In the genomic region with DNA sequence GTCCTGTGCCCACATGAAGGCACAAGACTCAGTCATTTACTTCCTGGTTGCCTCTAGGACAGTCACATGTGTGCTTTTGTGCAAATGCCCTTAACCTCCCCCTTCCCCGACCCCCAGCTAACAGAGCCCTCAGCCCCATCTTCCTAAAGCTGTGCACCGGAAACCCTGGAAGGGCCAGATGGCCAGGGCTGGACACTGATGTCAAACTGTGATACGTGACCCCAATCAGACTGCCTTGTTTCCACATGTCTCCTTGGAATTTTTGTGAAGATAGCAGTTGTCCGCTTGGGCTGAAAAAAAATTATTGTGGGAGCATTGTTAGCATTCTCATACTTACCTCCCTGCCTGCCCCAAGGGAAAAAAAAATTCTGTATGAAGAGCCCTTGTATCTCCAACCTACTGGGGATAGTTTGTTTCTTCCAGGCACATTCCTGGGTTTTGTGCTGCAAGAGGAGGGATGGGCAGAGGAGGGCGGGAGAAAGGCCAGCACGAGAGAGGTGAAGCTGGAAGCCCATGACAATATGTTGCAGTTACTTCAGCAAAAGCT, we compare ENCODE assay signal across 23 cellular contexts. TPM values are rescaled to one million over a fixed set of nuclear protein-coding genes. Genes with fewer than 3 reads are reported as not detected.
DNase-seq lines count a peak whose midpoint lies in the region; ATAC-seq, FAIRE-seq and TF ChIP-seq lines count a peak whose summit lies in the region.
"Had no signal": no experiment of that assay in that cellular context is flagged by ENCODE, and none has a peak within 500 bp of the region (broad histone marks: within the 10 kb centered on the region; RNA-seq: fewer than 3 reads in every experiment).

No MANE protein-coding gene starts in this region.

- BruUV-seq in IMR-90 (replicated peaks; lab: Mats Ljungman, UMichigan): no TSS peak

- H3K36me3 Mint-ChIP-seq in astrocyte (ENCODE audit: low read depth, unreplicated experiment) (no peaks in the 10 kb centered on the region), progenitor cell of endocrine pancreas (ENCODE audit: insufficient read depth) (no peaks in the 10 kb centered on the region)
- H3K36me3 Mint-ChIP-seq: CD14-positive monocyte had no signal

- H3K9me1 ChIP-seq in IMR-90 (ENCODE audit: insufficient read depth, low read length): no peaks in the 10 kb centered on the region

- no peaks in the 10 kb centered on the region for H3K4me1 ChIP-seq in IMR-90 (ENCODE audit: control insufficient read depth, insufficient read depth, low read length)
- no peaks in the 10 kb centered on the region for H3K4me1 ChIP-seq in astrocyte (ENCODE audit: insufficient read depth, low read length)
- H3K4me1 ChIP-seq in foreskin keratinocyte: no peaks in the 10 kb centered on the region

- TF ChIP-seq RAD21 in IMR-90 (IDR thresholded peaks at IDR 0.05; ENCODE audit: low read length): no peak

- H3K36me3 ChIP-seq in IMR-90 (ENCODE audit: control insufficient read depth, insufficient read depth, low read length) (no peaks in the 10 kb centered on the region), astrocyte (ENCODE audit: insufficient read depth, low read length) (no peaks in the 10 kb centered on the region)
- H3K36me3 ChIP-seq: MG63 had no signal

- peak overlapping the region; percentile 49 for H3K27ac Mint-ChIP-seq in astrocyte (ENCODE audit: unreplicated experiment)
- peak overlapping the region; percentile 7 for H3K27ac Mint-ChIP-seq in progenitor cell of endocrine pancreas
- H3K27ac Mint-ChIP-seq: B cell, CD14-positive monocyte had no signal

- H3K27ac ChIP-seq in IMR-90 (ENCODE audit: insufficient read depth, low read length) (no peak overlapping the region), astrocyte (ENCODE audit: low read depth, low read length) (no peak overlapping the region), foreskin keratinocyte (no peak overlapping the region)
- H3K27ac ChIP-seq: RWPE1, SK-N-MC had no signal

- H3K4me1 Mint-ChIP-seq in astrocyte (ENCODE audit: low read depth, unreplicated experiment) (peaks cover 20% of the 10 kb centered on the region), progenitor cell of endocrine pancreas (ENCODE audit: low read depth) (peaks cover 6% of the 10 kb centered on the region)
- H3K4me1 Mint-ChIP-seq: B cell, CD14-positive monocyte had no signal

- dilution Hi-C loops in IMR-90 (cut with HindIII; ENCODE audit: low sequenced_read_pairs, unreplicated experiment): no loop called here

- POLR2A ChIA-PET in IMR-90 (lab: Charles Lee; ENCODE audit: unreplicated experiment): no interaction called here

- H3K4me2 ChIP-seq in IMR-90 (ENCODE audit: low read depth, low read length) (no peak overlapping the region), astrocyte (ENCODE audit: low read length) (no peak overlapping the region)

- peak overlapping the region; percentile 63 for H2AK9ac ChIP-seq in IMR-90 (replicated peaks; ENCODE audit: low read depth, low read length, poor library complexity)

- no peak overlapping the region for H2BK15ac ChIP-seq in IMR-90 (ENCODE audit: low read depth, low read length)

- H4K8ac ChIP-seq in IMR-90 (ENCODE audit: low read depth in 2 of 2, low read length in 2 of 2): no peak overlapping the region

- H3K4me3 Mint-ChIP-seq in astrocyte (ENCODE audit: unreplicated experiment) (no peak overlapping the region), progenitor cell of endocrine pancreas (ENCODE audit: low read depth) (no peak overlapping the region)
- H3K4me3 Mint-ChIP-seq: B cell, CD14-positive monocyte had no signal

- in situ Hi-C loops in IMR-90 (cut with MboI; ENCODE audit: low sequenced_read_pairs): no loop called here

- no peak overlapping the region for H2BK5ac ChIP-seq in IMR-90 (ENCODE audit: low read depth, low read length, poor library complexity, severe bottlenecking)

- H4K20me1 ChIP-seq in IMR-90 (ENCODE audit: insufficient read depth, low read length) (no peaks in the 10 kb centered on the region), astrocyte (ENCODE audit: insufficient read depth, low read length) (no peaks in the 10 kb centered on the region)

- no peak overlapping the region for H3K23ac ChIP-seq in IMR-90 (ENCODE audit: low read depth, low read length)

- H3K27me3 Mint-ChIP-seq in astrocyte (ENCODE audit: low read depth, unreplicated experiment) (peaks cover 2% of the 10 kb centered on the region), progenitor cell of endocrine pancreas (peaks cover 22% of the 10 kb centered on the region)

- CTCF ChIA-PET in IMR-90 (lab: Yijun Ruan, JAX): no interaction called here

- H3K4me3 ChIP-seq in IMR-90 (ENCODE audit: insufficient read depth, low read depth, low read length) (no peak overlapping the region), astrocyte (ENCODE audit: insufficient read depth, low read depth, low read length) (no peak overlapping the region)
- H3K4me3 ChIP-seq: MG63, SK-N-MC had no signal

- H3K9ac ChIP-seq in IMR-90 (ENCODE audit: low read depth, low read length) (no peak overlapping the region), astrocyte (ENCODE audit: low read length) (no peak overlapping the region)

- no peak overlapping the region for H3K14ac ChIP-seq in IMR-90 (replicated peaks; ENCODE audit: low read depth, low read length)

- H2AFZ ChIP-seq in IMR-90 (replicated peaks; ENCODE audit: low read length, poor library complexity) (no peak overlapping the region), astrocyte (ENCODE audit: low read depth, low read length) (no peak overlapping the region)

- H2BK120ac ChIP-seq in IMR-90 (ENCODE audit: low read depth, low read length): no peak overlapping the region

- ATAC-seq in IMR-90 (ENCODE audit: low read depth): no peak
- no peak for ATAC-seq in foreskin keratinocyte

- no peak overlapping the region for H3K4ac ChIP-seq in IMR-90 (ENCODE audit: low read depth, low read length)

- no peak overlapping the region for H3K18ac ChIP-seq in IMR-90 (ENCODE audit: low read depth, low read length)

- no peak for TF ChIP-seq CTCF in IMR-90 (conservative IDR thresholded peaks at IDR 0.05; ENCODE audit: low read depth, low read length)
- no peak for TF ChIP-seq CTCF in astrocyte (IDR thresholded peaks at IDR 0.05; ENCODE audit: insufficient read depth, low read depth, low read length)
- TF ChIP-seq CTCF in progenitor cell of endocrine pancreas (IDR thresholded peaks at IDR 0.05; ENCODE audit: unreplicated experiment): no peak
- no peak for TF ChIP-seq CTCF in foreskin keratinocyte (conservative IDR thresholded peaks at IDR 0.05)

- H3K9me3 ChIP-seq in IMR-90 (ENCODE audit: control insufficient read depth, insufficient read depth, low read length) (no peaks in the 10 kb centered on the region), astrocyte (ENCODE audit: insufficient read depth, low read depth, low read length) (no peaks in the 10 kb centered on the region)
- H3K9me3 ChIP-seq: MG63 had no signal

- no peak overlapping the region for H3K56ac ChIP-seq in IMR-90 (ENCODE audit: extremely low read depth, insufficient read depth, low read length)

- 90% methylated on average over 2 of the region's 6 CpGs; no CpG with 5 or more reads in 1 of the 2 experiments for WGBS in IMR-90 (ENCODE audit: extremely low coverage in 2 of 2, insufficient read length in 1 of 2), 2 experiments

- H3K79me2 ChIP-seq in astrocyte (ENCODE audit: insufficient read depth, low read length): no peaks in the 10 kb centered on the region

- H4K5ac ChIP-seq in IMR-90 (ENCODE audit: low read depth, low read length): no peak overlapping the region

- DNase-seq in IMR-90: no peak
- peak; percentile 54 for DNase-seq in astrocyte (ENCODE audit: low read depth)
- peak; percentile 49 for DNase-seq in myocyte (ENCODE audit: low read depth)
- DNase-seq in progenitor cell of endocrine pancreas (ENCODE audit: low spot score, unreplicated experiment): no peak
- DNase-seq in foreskin keratinocyte: no peak
- DNase-seq in NCI-H2196 treated with DMSO at 0.1 percent for 48 hours (lab: John Stamatoyannopoulos, UW; ENCODE audit: unreplicated experiment): no peak
- DNase-seq in effector CD8-positive, alpha-beta T cell (lab: John Stamatoyannopoulos, UW): no peak
- DNase-seq: GDM1; Kasumi-1; MG63; NCI-H1092; NCI-H1436; NCI-H187 treated with DMSO at 0.1 percent for 48 hours; NCI-H345; NCI-H524; NCI-H774; NK-92 treated with Interleukin-12 subunit alpha and Interleukin-12 subunit beta, amount 100 ng/mL, for 24 hours; SHP77 treated with DMSO at 0.1 percent for 48 hours had no signal

- no peak for FAIRE-seq in astrocyte (lab: Jason Lieb, UNC)
- FAIRE-seq: A204.1 had no signal

- H3K9me3 Mint-ChIP-seq in astrocyte (ENCODE audit: unreplicated experiment) (no peaks in the 10 kb centered on the region), progenitor cell of endocrine pancreas (ENCODE audit: low read depth) (no peaks in the 10 kb centered on the region)

- TF ChIP-seq POLR2A in IMR-90 (IDR thresholded peaks at IDR 0.05; ENCODE audit: low read depth, low read length): no peak

- no peaks in the 10 kb centered on the region for H3K79me1 ChIP-seq in IMR-90 (ENCODE audit: low read depth in 1 of 2, low read length in 2 of 2)

- H3K27me3 ChIP-seq in IMR-90 (ENCODE audit: control insufficient read depth, insufficient read depth, low read length): peaks cover 9% of the 10 kb centered on the region
- H3K27me3 ChIP-seq in astrocyte (ENCODE audit: insufficient read depth, low read length): no peaks in the 10 kb centered on the region
- peaks cover 4% of the 10 kb centered on the region for H3K27me3 ChIP-seq in foreskin keratinocyte
- H3K27me3 ChIP-seq: MG63 had no signal

- intact Hi-C loops in IMR-90 (cut with micrococcal nuclease): no loop called here

- H2AK5ac ChIP-seq in IMR-90 (ENCODE audit: low read depth, low read length): no peak overlapping the region

- no peak overlapping the region for H2BK20ac ChIP-seq in IMR-90 (ENCODE audit: low read depth, low read length)

- H4K91ac ChIP-seq in IMR-90 (ENCODE audit: insufficient read depth, low read depth, low read length): no peak overlapping the region

TF ChIP-seq in IMR-90, 13 proteins besides CTCF, POLR2A, EP300 and RAD21 (continues in another document):
- TF ChIP-seq MXI1 (IDR thresholded peaks at IDR 0.05; ENCODE audit: borderline replicate concordance, low read depth, low read length): no peak

RNA-seq across cellular contexts. Expression of a gene that starts 17.0 kb away (rescaled TPM):
- 9.7 and 10.2 TPM in 2 replicates for total RNA-seq in IMR-90 (2012; rRNA removed)
- 7.1 and 9.6 TPM in 2 replicates for polyA plus RNA-seq in IMR-90 (2012; rRNA removed)
- 4.1 and 4.5 TPM in 2 replicates for polyA plus RNA-seq in IMR-90 (2012; cell fraction: cytosol; rRNA removed)
- polyA plus RNA-seq in IMR-90 (2012; cell fraction: nucleus; rRNA removed; ENCODE audit: low replicate concordance): 6.7 and 11.2 TPM in 2 replicates
- total RNA-seq in astrocyte: 100 and 126 TPM in 2 replicates
- 14.4 and 15.5 TPM in 2 replicates for total RNA-seq in myocyte
- polyA plus RNA-seq in myocyte (2012): 58.2 TPM
- 1.8 and 5.2 TPM in 2 replicates for total RNA-seq in progenitor cell of endocrine pancreas
- total RNA-seq in foreskin keratinocyte: 0.04 and 0.07 TPM in 2 replicates
- 0.04 TPM in 1 of 2 replicates, not detected in the other for polyA plus RNA-seq in foreskin keratinocyte
- polyA plus RNA-seq: CD14-positive monocyte had no signal

Comparison
In these comparisons a context has a peak if more than half of its experiments do, and no peak if none do; other contexts are left out.
1. DNase-seq: peak in astrocyte (single experiment) and myocyte (single experiment); none in IMR-90 (single experiment), progenitor cell of endocrine pancreas (single experiment), foreskin keratinocyte (0 of 2), NCI-H2196 treated with DMSO at 0.1 percent for 48 hours (single experiment) and effector CD8-positive, alpha-beta T cell (single experiment).